ENCODE assay signal across 9 cellular contexts in the genomic region with DNA sequence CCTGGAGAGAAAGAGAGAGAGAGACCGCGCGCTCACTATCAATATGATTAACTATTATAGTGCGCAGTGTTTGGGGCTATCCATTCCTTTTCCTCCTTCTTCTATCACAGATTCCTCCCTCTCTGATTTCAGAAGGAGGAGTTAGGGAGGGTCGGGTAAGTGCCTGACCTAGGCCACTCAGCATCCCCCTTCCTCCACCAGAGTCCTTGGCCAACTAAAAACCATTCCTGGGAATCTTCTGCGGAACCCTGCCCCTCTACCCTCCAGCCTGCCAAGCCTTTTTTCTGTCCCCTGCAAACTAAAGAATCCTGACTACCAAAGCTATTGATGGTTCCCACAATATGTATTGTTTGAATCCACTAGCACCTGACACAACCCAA.
DNase-seq lines count a peak whose midpoint lies in the region; ATAC-seq lines count a peak whose summit lies in the region.
"Had no signal": no experiment of that assay in that cellular context is flagged by ENCODE, and none has a peak within 500 bp of the region (broad histone marks: within the 10 kb centered on the region; RNA-seq: fewer than 3 reads in every experiment).

No MANE protein-coding gene starts in this region.

- no peaks in the 10 kb centered on the region for H3K36me3 Mint-ChIP-seq in T-helper 1 cell treated with Interleukin-12 subunit alpha and Interleukin-12 subunit beta and Interleukin-4 antibody, amounts not matched to agents 30 μg/mL and 1 μg/mL, for 36 hours (ENCODE audit: low read depth)
- no peaks in the 10 kb centered on the region for H3K36me3 Mint-ChIP-seq in T-helper 17 cell (ENCODE audit: low read depth)
- H3K36me3 Mint-ChIP-seq in stimulated activated memory B cell treated with anti-CD40 and anti-IgM and Interleukin-4, amounts not matched to agents 10 μg/mL and 1 μg/mL and 100 μg/mL, for 72 hours, result no peaks in the 10 kb centered on the region
- no peaks in the 10 kb centered on the region for H3K36me3 Mint-ChIP-seq in activated T-helper 2 cell treated with anti-CD3 and anti-CD28 coated beads, Interferon-gamma antibody, Interleukin-2, Interleukin-4, amounts not matched to agents 10 μg/mL and 5 μg/mL and 100 μg/mL, durations not matched to agents 14 hours and 24 hours and 36 hours (ENCODE audit: low read depth)

- ATAC-seq in T-helper 17 cell (no peak), GM21723 (IDR thresholded peaks at IDR 0.05; ENCODE audit: unreplicated experiment) (no peak)
- ATAC-seq in stimulated activated memory B cell treated with anti-CD40 and anti-IgM and Interleukin-4, amounts not matched to agents 10 μg/mL and 1 μg/mL and 100 μg/mL, for 72 hours, result no peak

- peaks cover 10% of the 10 kb centered on the region for H3K27me3 Mint-ChIP-seq in T-helper 1 cell treated with Interleukin-12 subunit alpha and Interleukin-12 subunit beta and Interleukin-4 antibody, amounts not matched to agents 30 μg/mL and 1 μg/mL, for 36 hours (ENCODE audit: low read depth)
- H3K27me3 Mint-ChIP-seq in T-helper 17 cell, result peaks cover 28% of the 10 kb centered on the region
- peaks cover 68% of the 10 kb centered on the region for H3K27me3 Mint-ChIP-seq in stimulated activated memory B cell treated with anti-CD40 and anti-IgM and Interleukin-4, amounts not matched to agents 10 μg/mL and 1 μg/mL and 100 μg/mL, for 72 hours
- peaks cover 6% of the 10 kb centered on the region for H3K27me3 Mint-ChIP-seq in activated T-helper 2 cell treated with anti-CD3 and anti-CD28 coated beads, Interferon-gamma antibody, Interleukin-2, Interleukin-4, amounts not matched to agents 10 μg/mL and 5 μg/mL and 100 μg/mL, durations not matched to agents 14 hours and 24 hours and 36 hours (ENCODE audit: low read depth)

- H3K9me3 ChIP-seq in T-helper 17 cell (ENCODE audit: control insufficient read depth, low read length, poor library complexity, severe bottlenecking), result no peaks in the 10 kb centered on the region

- H3K4me3 Mint-ChIP-seq in T-helper 1 cell treated with Interleukin-12 subunit alpha and Interleukin-12 subunit beta and Interleukin-4 antibody, amounts not matched to agents 30 μg/mL and 1 μg/mL, for 36 hours, result peak overlapping the region; percentile 56
- H3K4me3 Mint-ChIP-seq in T-helper 17 cell, result peak overlapping the region; percentile 61
- H3K4me3 Mint-ChIP-seq in stimulated activated memory B cell treated with anti-CD40 and anti-IgM and Interleukin-4, amounts not matched to agents 10 μg/mL and 1 μg/mL and 100 μg/mL, for 72 hours, result peak overlapping the region; percentile 38
- no peak overlapping the region for H3K4me3 Mint-ChIP-seq in activated T-helper 2 cell treated with anti-CD3 and anti-CD28 coated beads, Interferon-gamma antibody, Interleukin-2, Interleukin-4, amounts not matched to agents 10 μg/mL and 5 μg/mL and 100 μg/mL, durations not matched to agents 14 hours and 24 hours and 36 hours (ENCODE audit: low read depth)

- intact Hi-C loops in activated T-helper 2 cell treated with anti-CD3 and anti-CD28 coated beads, Interferon-gamma antibody, Interleukin-2, Interleukin-4, amounts not matched to agents 10 μg/mL and 5 μg/mL and 100 μg/mL, durations not matched to agents 14 hours and 24 hours and 36 hours (cut with micrococcal nuclease), result loop anchor here (2.0 to 10.0 kb wide), 4 partner anchors 45 to 605 kb away; a partner anchor contains a TSS

- DNase-seq in T-helper 1 cell (no peak), T-helper 17 cell (no peak), iPS-NIHi7 (ENCODE audit: extremely low spot score) (peak; percentile 69)
- DNase-seq in activated T-helper 2 cell treated with anti-CD3 and anti-CD28 coated beads, Interferon-gamma antibody, Interleukin-2, Interleukin-4, amounts not matched to agents 10 μg/mL and 5 μg/mL and 100 μg/mL, durations not matched to agents 14 hours and 24 hours and 36 hours (ENCODE audit: low spot score), result no peak
- DNase-seq in activated CD4-positive, CD25-positive, alpha-beta regulatory T cell treated with anti-CD3 and anti-CD28 coated beads, Interleukin-2, amount 50 U/mL, for 72 hours, result no peak
- DNase-seq: NCI-H1092 treated with DMSO at 0.1 percent for 48 hours had no signal

- H3K27ac Mint-ChIP-seq in T-helper 1 cell treated with Interleukin-12 subunit alpha and Interleukin-12 subunit beta and Interleukin-4 antibody, amounts not matched to agents 30 μg/mL and 1 μg/mL, for 36 hours, result no peak overlapping the region
- no peak overlapping the region for H3K27ac Mint-ChIP-seq in T-helper 17 cell
- no peak overlapping the region for H3K27ac Mint-ChIP-seq in stimulated activated memory B cell treated with anti-CD40 and anti-IgM and Interleukin-4, amounts not matched to agents 10 μg/mL and 1 μg/mL and 100 μg/mL, for 72 hours
- H3K27ac Mint-ChIP-seq in activated T-helper 2 cell treated with anti-CD3 and anti-CD28 coated beads, Interferon-gamma antibody, Interleukin-2, Interleukin-4, amounts not matched to agents 10 μg/mL and 5 μg/mL and 100 μg/mL, durations not matched to agents 14 hours and 24 hours and 36 hours, result no peak overlapping the region

- H3K9me3 Mint-ChIP-seq in T-helper 1 cell treated with Interleukin-12 subunit alpha and Interleukin-12 subunit beta and Interleukin-4 antibody, amounts not matched to agents 30 μg/mL and 1 μg/mL, for 36 hours, result no peaks in the 10 kb centered on the region
- H3K9me3 Mint-ChIP-seq in stimulated activated memory B cell treated with anti-CD40 and anti-IgM and Interleukin-4, amounts not matched to agents 10 μg/mL and 1 μg/mL and 100 μg/mL, for 72 hours, result no peaks in the 10 kb centered on the region
- no peaks in the 10 kb centered on the region for H3K9me3 Mint-ChIP-seq in activated T-helper 2 cell treated with anti-CD3 and anti-CD28 coated beads, Interferon-gamma antibody, Interleukin-2, Interleukin-4, amounts not matched to agents 10 μg/mL and 5 μg/mL and 100 μg/mL, durations not matched to agents 14 hours and 24 hours and 36 hours

- H3K4me1 Mint-ChIP-seq in T-helper 1 cell treated with Interleukin-12 subunit alpha and Interleukin-12 subunit beta and Interleukin-4 antibody, amounts not matched to agents 30 μg/mL and 1 μg/mL, for 36 hours (ENCODE audit: low read depth), result peaks cover 27% of the 10 kb centered on the region
- H3K4me1 Mint-ChIP-seq in T-helper 17 cell, result peaks cover 13% of the 10 kb centered on the region
- peaks cover 40% of the 10 kb centered on the region for H3K4me1 Mint-ChIP-seq in stimulated activated memory B cell treated with anti-CD40 and anti-IgM and Interleukin-4, amounts not matched to agents 10 μg/mL and 1 μg/mL and 100 μg/mL, for 72 hours
- H3K4me1 Mint-ChIP-seq in activated T-helper 2 cell treated with anti-CD3 and anti-CD28 coated beads, Interferon-gamma antibody, Interleukin-2, Interleukin-4, amounts not matched to agents 10 μg/mL and 5 μg/mL and 100 μg/mL, durations not matched to agents 14 hours and 24 hours and 36 hours (ENCODE audit: low read depth), result peaks cover 31% of the 10 kb centered on the region
